In the genomic region with DNA sequence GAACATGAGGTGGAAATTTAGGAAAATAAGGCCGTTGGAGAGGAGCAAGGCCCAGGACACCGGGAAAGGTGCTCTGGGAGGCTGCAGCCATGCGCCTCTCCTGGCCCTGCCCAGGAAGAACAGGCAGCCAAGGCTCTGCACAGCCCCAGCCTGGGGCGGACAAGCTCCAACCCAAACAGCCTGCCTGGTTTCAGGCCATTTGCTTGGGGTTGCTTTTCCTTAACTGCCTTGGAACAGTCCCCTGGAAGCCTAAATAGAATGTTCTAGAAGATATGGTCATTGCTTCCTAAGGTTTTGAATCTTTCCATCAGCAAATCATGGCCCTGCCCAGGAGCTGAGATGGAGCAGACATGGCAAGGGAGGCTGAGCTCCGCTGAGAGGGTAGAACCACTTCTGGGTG, we compare ENCODE assay signal across 1 cellular context.
TF ChIP-seq lines count a peak whose summit lies in the region.

No MANE protein-coding gene starts in this region.

TF ChIP-seq in HepG2, 621 proteins besides CTCF, POLR2A, EP300 and RAD21:
- TF ChIP-seq ZNF292 (CRISPR knock-in tag; IDR thresholded peaks at IDR 0.05; ENCODE audit: borderline replicate concordance, low read depth) (no peak), RELA (CRISPR knock-in tag; IDR thresholded peaks at IDR 0.05) (no peak), ZNF570 (CRISPR knock-in tag; IDR thresholded peaks at IDR 0.05; ENCODE audit: borderline replicate concordance) (no peak), KDM5A (IDR thresholded peaks at IDR 0.05; ENCODE audit: borderline replicate concordance, low read length) (no peak), PHF8 (CRISPR knock-in tag; IDR thresholded peaks at IDR 0.05) (no peak), ZNF724P (CRISPR knock-in tag; IDR thresholded peaks at IDR 0.05; ENCODE audit: borderline replicate concordance) (no peak)
- TF ChIP-seq, protein P1, sequence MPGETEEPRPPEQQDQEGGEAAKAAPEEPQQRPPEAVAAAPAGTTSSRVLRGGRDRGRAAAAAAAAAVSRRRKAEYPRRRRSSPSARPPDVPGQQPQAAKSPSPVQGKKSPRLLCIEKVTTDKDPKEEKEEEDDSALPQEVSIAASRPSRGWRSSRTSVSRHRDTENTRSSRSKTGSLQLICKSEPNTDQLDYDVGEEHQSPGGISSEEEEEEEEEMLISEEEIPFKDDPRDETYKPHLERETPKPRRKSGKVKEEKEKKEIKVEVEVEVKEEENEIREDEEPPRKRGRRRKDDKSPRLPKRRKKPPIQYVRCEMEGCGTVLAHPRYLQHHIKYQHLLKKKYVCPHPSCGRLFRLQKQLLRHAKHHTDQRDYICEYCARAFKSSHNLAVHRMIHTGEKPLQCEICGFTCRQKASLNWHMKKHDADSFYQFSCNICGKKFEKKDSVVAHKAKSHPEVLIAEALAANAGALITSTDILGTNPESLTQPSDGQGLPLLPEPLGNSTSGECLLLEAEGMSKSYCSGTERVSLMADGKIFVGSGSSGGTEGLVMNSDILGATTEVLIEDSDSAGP (CRISPR knock-in tag; IDR thresholded peaks at IDR 0.05; ENCODE audit: borderline replicate concordance) = no peak
- TF ChIP-seq, protein P2, sequence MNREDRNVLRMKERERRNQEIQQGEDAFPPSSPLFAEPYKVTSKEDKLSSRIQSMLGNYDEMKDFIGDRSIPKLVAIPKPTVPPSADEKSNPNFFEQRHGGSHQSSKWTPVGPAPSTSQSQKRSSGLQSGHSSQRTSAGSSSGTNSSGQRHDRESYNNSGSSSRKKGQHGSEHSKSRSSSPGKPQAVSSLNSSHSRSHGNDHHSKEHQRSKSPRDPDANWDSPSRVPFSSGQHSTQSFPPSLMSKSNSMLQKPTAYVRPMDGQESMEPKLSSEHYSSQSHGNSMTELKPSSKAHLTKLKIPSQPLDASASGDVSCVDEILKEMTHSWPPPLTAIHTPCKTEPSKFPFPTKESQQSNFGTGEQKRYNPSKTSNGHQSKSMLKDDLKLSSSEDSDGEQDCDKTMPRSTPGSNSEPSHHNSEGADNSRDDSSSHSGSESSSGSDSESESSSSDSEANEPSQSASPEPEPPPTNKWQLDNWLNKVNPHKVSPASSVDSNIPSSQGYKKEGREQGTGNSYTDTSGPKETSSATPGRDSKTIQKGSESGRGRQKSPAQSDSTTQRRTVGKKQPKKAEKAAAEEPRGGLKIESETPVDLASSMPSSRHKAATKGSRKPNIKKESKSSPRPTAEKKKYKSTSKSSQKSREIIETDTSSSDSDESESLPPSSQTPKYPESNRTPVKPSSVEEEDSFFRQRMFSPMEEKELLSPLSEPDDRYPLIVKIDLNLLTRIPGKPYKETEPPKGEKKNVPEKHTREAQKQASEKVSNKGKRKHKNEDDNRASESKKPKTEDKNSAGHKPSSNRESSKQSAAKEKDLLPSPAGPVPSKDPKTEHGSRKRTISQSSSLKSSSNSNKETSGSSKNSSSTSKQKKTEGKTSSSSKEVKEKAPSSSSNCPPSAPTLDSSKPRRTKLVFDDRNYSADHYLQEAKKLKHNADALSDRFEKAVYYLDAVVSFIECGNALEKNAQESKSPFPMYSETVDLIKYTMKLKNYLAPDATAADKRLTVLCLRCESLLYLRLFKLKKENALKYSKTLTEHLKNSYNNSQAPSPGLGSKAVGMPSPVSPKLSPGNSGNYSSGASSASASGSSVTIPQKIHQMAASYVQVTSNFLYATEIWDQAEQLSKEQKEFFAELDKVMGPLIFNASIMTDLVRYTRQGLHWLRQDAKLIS (CRISPR knock-in tag; IDR thresholded peaks at IDR 0.05) = no peak
TF ChIP-seq in HepG2: peak in this region for 0.
